ENCODE assay signal across 16 cellular contexts in genomic region chr17:73588291-73589095, GRCh38. TPM values are rescaled to one million over a fixed set of nuclear protein-coding genes. Genes with fewer than 3 reads are reported as not detected.
DNase-seq lines count a peak whose midpoint lies in the region; ATAC-seq and TF ChIP-seq lines count a peak whose summit lies in the region.
"Had no signal": no experiment of that assay in that cellular context is flagged by ENCODE, and none has a peak within 500 bp of the region (broad histone marks: within the 10 kb centered on the region; RNA-seq: fewer than 3 reads in every experiment).

No MANE protein-coding gene starts in this region.

- TF ChIP-seq CTCF in DND-41 (IDR thresholded peaks at IDR 0.05; ENCODE audit: borderline replicate concordance, extremely low read depth, low read length, poor library complexity, severe bottlenecking) (peak; percentile 5), epithelial cell of esophagus (IDR thresholded peaks at IDR 0.05; ENCODE audit: insufficient read depth, low read depth, low read length, missing control alignments) (no peak)

- peaks cover 50 to 100% (median 100%) of the 10 kb centered on the region in 10 experiments for H3K4me1 ChIP-seq in BLaER1 treated with 17β-estradiol and CSF1 and Interleukin-3, amounts not matched to agents 10 nM and 100 nM
- H3K4me1 ChIP-seq in DND-41 (ENCODE audit: insufficient read depth, low read length) = peaks cover 77% of the 10 kb centered on the region
- H3K4me1 ChIP-seq in SJCRH30 = no peaks in the 10 kb centered on the region; the same call in 1 of the 2 replicates
- H3K4me1 ChIP-seq: thyroid gland had no signal

- no peaks in the 10 kb centered on the region for H3K36me3 ChIP-seq in BLaER1 treated with 17β-estradiol and CSF1 and Interleukin-3, amounts not matched to agents 10 nM and 100 nM
- H3K36me3 ChIP-seq in DND-41 (ENCODE audit: insufficient read depth, low read length) (no peaks in the 10 kb centered on the region; the same call in 1 of the 2 replicates), SJCRH30 (no peaks in the 10 kb centered on the region)
- H3K36me3 ChIP-seq: ovary, thyroid gland had no signal

- peaks cover 0 to 9% (median 0%) of the 10 kb centered on the region in 11 experiments; a peak in 2 of 22 replicates for H3K27me3 ChIP-seq in BLaER1 treated with 17β-estradiol and CSF1 and Interleukin-3, amounts not matched to agents 10 nM and 100 nM
- no peaks in the 10 kb centered on the region for H3K27me3 ChIP-seq in DND-41 (ENCODE audit: insufficient read depth, low read length, poor library complexity)
- H3K27me3 ChIP-seq in SJCRH30 = no peaks in the 10 kb centered on the region
- H3K27me3 ChIP-seq: ovary, thyroid gland had no signal

- ATAC-seq in DND-41 (ENCODE audit: insufficient read depth, low read depth) (no peak), HG02763 (IDR thresholded peaks at IDR 0.05; ENCODE audit: unreplicated experiment) (no peak)
- ATAC-seq: effector memory CD8-positive, alpha-beta T cell had no signal

- H3K4me2 ChIP-seq in BLaER1 treated with 17β-estradiol and CSF1 and Interleukin-3, amounts not matched to agents 10 nM and 100 nM = peak overlapping the region in 10 of 11 experiments; percentile 58 to 98 (median 94); a peak in 18 of 22 replicates
- no peak overlapping the region for H3K4me2 ChIP-seq in DND-41 (ENCODE audit: insufficient read depth, low read length)

- H3K9me3 ChIP-seq in BLaER1 treated with 17β-estradiol and CSF1 and Interleukin-3, amounts not matched to agents 10 nM and 100 nM (replicated peaks in 1 of 11) = no peaks in the 10 kb centered on the region
- H3K9me3 ChIP-seq in DND-41 (ENCODE audit: insufficient read depth, low read length, severe bottlenecking) = no peaks in the 10 kb centered on the region
- no peaks in the 10 kb centered on the region for H3K9me3 ChIP-seq in SJCRH30 (replicated peaks)
- H3K9me3 ChIP-seq: ovary, thyroid gland had no signal

- H4K20me1 ChIP-seq in BLaER1 treated with 17β-estradiol and CSF1 and Interleukin-3, amounts not matched to agents 10 nM and 100 nM = peaks cover 0 to 10% (median 0%) of the 10 kb centered on the region in 11 experiments; a peak in 2 of 22 replicates
- H4K20me1 ChIP-seq in DND-41 (ENCODE audit: insufficient read depth, low read length) = no peaks in the 10 kb centered on the region

- H3K79me2 ChIP-seq in DND-41 (ENCODE audit: insufficient read depth, low read length) = no peaks in the 10 kb centered on the region

- no peak overlapping the region for H3K4me3 ChIP-seq in BLaER1 treated with 17β-estradiol and CSF1 and Interleukin-3, amounts not matched to agents 10 nM and 100 nM
- no peak overlapping the region for H3K4me3 ChIP-seq in DND-41 (ENCODE audit: low read depth in 1 of 2, low read length in 2 of 2)
- no peak overlapping the region for H3K4me3 ChIP-seq in epithelial cell of esophagus (ENCODE audit: low read length)
- H3K4me3 ChIP-seq in SJCRH30 = no peak overlapping the region
- H3K4me3 ChIP-seq: ovary, thyroid gland had no signal

- H3K27ac ChIP-seq in BLaER1 treated with 17β-estradiol and CSF1 and Interleukin-3, amounts not matched to agents 10 nM and 100 nM = peak overlapping the region in 5 of 11 experiments; percentile 3 to 73 (median 39); a peak in 8 of 22 replicates
- H3K27ac ChIP-seq in DND-41 (ENCODE audit: low read length) (peak overlapping the region; percentile 94), SJCRH30 (no peak overlapping the region)
- H3K27ac ChIP-seq: ovary, thyroid gland, VCaP had no signal

- H2AFZ ChIP-seq in DND-41 (ENCODE audit: low read depth, low read length) = no peak overlapping the region

- no peak for DNase-seq in DND-41
- DNase-seq in NCI-H82 (lab: John Stamatoyannopoulos, UW) = peak; percentile 95
- peak; percentile 61 for DNase-seq in epithelial cell of esophagus (ENCODE audit: low read depth)
- DNase-seq in NCI-H2227 (lab: John Stamatoyannopoulos, UW; ENCODE audit: unreplicated experiment) = no peak
- DNase-seq in ACHN = no peak
- no peak for DNase-seq in SJCRH30
- DNase-seq: activated CD8-positive, alpha-beta memory T cell treated with anti-CD3 and anti-CD28 coated beads for 24 hours; amygdala; effector memory CD8-positive, alpha-beta T cell; NCI-H446 treated with DMSO at 0.1 percent for 48 hours; ovary; stimulated activated CD4-positive, alpha-beta T cell treated with anti-CD3 and anti-CD28 coated beads, Interleukin-4, amount 100 ng/mL, for 4 hours; thyroid gland had no signal

- in situ Hi-C loops in ACHN (cut with HindIII; ENCODE audit: low pct_ligation_motif_present, low pct_unique_long_range_greater_than_20kb, low sequenced_read_pairs) = no loop called here

- H3K9ac ChIP-seq in BLaER1 treated with 17β-estradiol and CSF1 and Interleukin-3, amounts not matched to agents 10 nM and 100 nM = peak overlapping the region in 3 of 11 experiments; percentile 27 to 53 (median 31); a peak in 2 of 22 replicates
- H3K9ac ChIP-seq in DND-41 (ENCODE audit: low read depth, low read length) = no peak overlapping the region; the same call in 1 of the 2 replicates

RNA-seq across cellular contexts. Expression of gene SDK2, which starts 55.8 kb away (rescaled TPM):
- total RNA-seq in SJCRH30 (2014; rRNA removed; shearing (Covaris generic)) = 15.2 and 16.4 TPM in 2 replicates

Comparison
In these comparisons a context has a peak if more than half of its experiments do, and no peak if none do; other contexts are left out.
1. DNase-seq: peak in NCI-H82 (single experiment) and epithelial cell of esophagus (single experiment); none in DND-41 (single experiment), NCI-H2227 (single experiment), ACHN (single experiment) and SJCRH30 (0 of 2).